8 cellular contexts compared by ENCODE assay signal in the genomic region with DNA sequence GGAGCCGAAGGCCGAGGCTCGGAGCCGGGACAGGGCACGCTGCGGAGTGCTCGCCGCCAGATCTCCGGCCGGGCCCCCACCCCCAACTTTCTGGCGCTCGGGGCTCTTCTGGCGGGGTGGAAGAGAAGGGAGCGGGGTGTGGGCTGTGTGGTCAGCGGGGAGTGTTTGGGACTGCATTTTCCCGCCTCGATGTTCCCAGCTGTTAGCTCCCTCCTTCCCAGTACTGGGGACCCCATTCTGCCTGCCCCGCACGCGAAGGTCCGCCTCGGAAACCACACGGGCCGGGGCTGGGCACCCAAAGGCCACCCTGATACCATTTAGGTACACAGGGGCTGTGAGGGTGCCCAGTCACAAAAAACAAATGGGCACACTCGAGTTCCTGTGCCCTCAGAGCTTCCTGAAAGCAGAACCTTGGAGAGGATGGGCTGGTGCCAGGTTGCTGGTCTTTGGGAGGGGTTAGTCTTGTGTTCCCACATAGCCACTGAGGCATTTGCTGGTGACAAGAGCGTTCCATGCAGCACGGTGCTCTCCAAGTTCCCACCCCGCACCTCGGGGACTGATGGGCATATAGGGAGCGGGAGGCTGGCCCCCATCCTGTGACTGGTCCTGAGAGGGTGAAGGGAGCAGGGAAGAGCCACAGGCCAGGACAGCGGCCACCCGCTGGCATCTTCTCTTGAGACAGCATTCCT. TPM values are rescaled to one million over a fixed set of nuclear protein-coding genes. Genes with fewer than 3 reads are reported as not detected.
A peak's percentile ranks its signal among the peaks of the same experiment; 100 is the strongest.
DNase-seq lines count a peak whose midpoint lies in the region; ATAC-seq lines count a peak whose summit lies in the region.

No MANE protein-coding gene starts in this region.

- H3K27ac Mint-ChIP-seq in immature natural killer cell, result peak overlapping the region in 2 of 6 donors; percentile 24 to 36
- no peak overlapping the region for H3K27ac Mint-ChIP-seq in stimulated activated naive B cell treated with anti-CD40 and anti-IgM and Interleukin-4, amounts not matched to agents 10 μg/mL and 1 μg/mL and 100 μg/mL, for 72 hours

- peaks cover 19% of the 10 kb centered on the region in 2 donors for H3K4me1 Mint-ChIP-seq in immature natural killer cell
- H3K4me1 Mint-ChIP-seq in stimulated activated naive B cell treated with anti-CD40 and anti-IgM and Interleukin-4, amounts not matched to agents 10 μg/mL and 1 μg/mL and 100 μg/mL, for 72 hours, result peaks cover 28% of the 10 kb centered on the region in 2 donors

- DNase-seq in AG20443 (ENCODE audit: low spot score), result peak; percentile 45
- DNase-seq in HK-2 (ENCODE audit: unreplicated experiment), result peak; percentile 8
- peak; percentile 49 for DNase-seq in astrocyte of the hippocampus (ENCODE audit: low read depth, low spot score)
- DNase-seq in immature natural killer cell, result peak in 2 of 3 donors; percentile 2
- DNase-seq in stimulated activated naive B cell treated with anti-CD40 and anti-IgM and Interleukin-4, amounts not matched to agents 10 μg/mL and 1 μg/mL and 100 μg/mL, for 72 hours, result no peak
- DNase-seq in NCI-H1092 (lab: John Stamatoyannopoulos, UW), result no peak

- no peaks in the 10 kb centered on the region for H3K9me3 Mint-ChIP-seq in immature natural killer cell
- no peaks in the 10 kb centered on the region for H3K9me3 Mint-ChIP-seq in stimulated activated naive B cell treated with anti-CD40 and anti-IgM and Interleukin-4, amounts not matched to agents 10 μg/mL and 1 μg/mL and 100 μg/mL, for 72 hours

- H3K4me3 Mint-ChIP-seq in immature natural killer cell, result peak overlapping the region; percentile 71 to 82 (median 79)
- peak overlapping the region; percentile 80 to 81 for H3K4me3 Mint-ChIP-seq in stimulated activated naive B cell treated with anti-CD40 and anti-IgM and Interleukin-4, amounts not matched to agents 10 μg/mL and 1 μg/mL and 100 μg/mL, for 72 hours

- no peaks in the 10 kb centered on the region for H3K36me3 Mint-ChIP-seq in immature natural killer cell
- peaks cover 0 to 4% of the 10 kb centered on the region in 2 donors for H3K36me3 Mint-ChIP-seq in stimulated activated naive B cell treated with anti-CD40 and anti-IgM and Interleukin-4, amounts not matched to agents 10 μg/mL and 1 μg/mL and 100 μg/mL, for 72 hours

- no peak for ATAC-seq in stimulated activated naive B cell treated with anti-CD40 and anti-IgM and Interleukin-4, amounts not matched to agents 10 μg/mL and 1 μg/mL and 100 μg/mL, for 72 hours (replicated peaks)
- ATAC-seq in GM19324 (IDR thresholded peaks at IDR 0.05; ENCODE audit: low FRiP score, unreplicated experiment) (no peak), HG02610 (IDR thresholded peaks at IDR 0.05; ENCODE audit: unreplicated experiment) (no peak)

- peaks cover 10 to 18% (median 15%) of the 10 kb centered on the region in 3 donors for H3K27me3 Mint-ChIP-seq in immature natural killer cell (ENCODE audit: low read depth in 3 of 3)
- H3K27me3 Mint-ChIP-seq in stimulated activated naive B cell treated with anti-CD40 and anti-IgM and Interleukin-4, amounts not matched to agents 10 μg/mL and 1 μg/mL and 100 μg/mL, for 72 hours, result peaks cover 54 to 66% of the 10 kb centered on the region in 2 donors

RNA-seq across cellular contexts. Expression of gene TYRO3, which starts 0.6 kb away (rescaled TPM):
- under 1 TPM in 2 of 3 donors, not detected in 1; 0.38 to 0.95 TPM for polyA plus RNA-seq in immature natural killer cell

RNA-seq across cellular contexts. Expression of gene RPAP1, which starts 15.6 kb away (rescaled TPM):
- 10 to 100 TPM in 1 of 3 donors, 1 to 10 TPM in 2; 3.7 to 15.0 (median 4.9) TPM for polyA plus RNA-seq in immature natural killer cell

RNA-seq across cellular contexts. Expression of gene LTK, which starts 46.0 kb away (rescaled TPM):
- under 1 TPM in 1 of 3 donors, not detected in 2; 0.48 TPM for polyA plus RNA-seq in immature natural killer cell

Comparison
In these comparisons a context has a peak if more than half of its experiments do, and no peak if none do; other contexts are left out.
1. DNase-seq: peak in AG20443 (single experiment), HK-2 (single experiment), astrocyte of the hippocampus (single experiment) and immature natural killer cell (2 of 3); none in stimulated activated naive B cell treated with anti-CD40 and anti-IgM and Interleukin-4, amounts not matched to agents 10 μg/mL and 1 μg/mL and 100 μg/mL, for 72 hours (single experiment) and NCI-H1092 (single experiment).